In genomic region chr2:235793163-235793752, GRCh38 we compare ENCODE assay signal across 8 cellular contexts.
DNase-seq lines count a peak whose midpoint lies in the region; ATAC-seq, FAIRE-seq and TF ChIP-seq lines count a peak whose summit lies in the region.

No MANE protein-coding gene starts in this region.

- H3K4me3 ChIP-seq in HCT116 (replicated peaks in 1 of 2; ENCODE audit: low read depth in 1 of 2, low read length in 2 of 2) (no peak overlapping the region), keratinocyte (ENCODE audit: control insufficient read depth in 2 of 3, extremely low read depth in 1 of 3, insufficient read depth in 2 of 3, low read depth in 1 of 3, low read length in 3 of 3) (no peak overlapping the region), ascending aorta (no peak overlapping the region), HAP-1 (no peak overlapping the region)

- POLR2A ChIA-PET in HCT116 (lab: Charles Lee), result no interaction called here

- H3K36me3 Mint-ChIP-seq in activated naive CD8-positive, alpha-beta T cell treated with anti-CD3 and anti-CD28 coated beads, Interleukin-2, amount 50 U/mL, for 24 hours (ENCODE audit: low read depth), result no peaks in the 10 kb centered on the region

- H3K27ac ChIP-seq in HCT116 (ENCODE audit: low read depth, low read length) (no peak overlapping the region), keratinocyte (ENCODE audit: control insufficient read depth, insufficient read depth, low read length) (no peak overlapping the region), ascending aorta (no peak overlapping the region)

- peak; percentile 27 for DNase-seq in AG20443 (ENCODE audit: low spot score)
- DNase-seq in HCT116 (ENCODE audit: low read depth, low spot score), result no peak
- DNase-seq in activated naive CD8-positive, alpha-beta T cell treated with anti-CD3 and anti-CD28 coated beads, Interleukin-2, amount 50 U/mL, for 24 hours, result peak; percentile 2
- no peak for DNase-seq in keratinocyte (ENCODE audit: low read depth, low spot score)
- DNase-seq in ascending aorta (ENCODE audit: low spot score in 2 of 2), result no peak
- no peak for DNase-seq in HAP-1 (ENCODE audit: low spot score in 2 of 2)
- DNase-seq in mesenteric fat pad (ENCODE audit: low spot score), result no peak

- TF ChIP-seq CTCF in HCT116 (IDR thresholded peaks at IDR 0.05 in 2 of 3, conservative IDR thresholded peaks at IDR 0.05 in 1 of 3; ENCODE audit: borderline replicate concordance in 1 of 3, insufficient read depth in 1 of 3, low read depth in 2 of 3, low read length in 2 of 3) (peak; percentile 13 to 43 (median 35); a peak in 3 of 6 replicates), keratinocyte (optimal IDR thresholded peaks at IDR 0.05 in 1 of 3, IDR thresholded peaks at IDR 0.05 in 1 of 3, conservative IDR thresholded peaks at IDR 0.05 in 1 of 3; ENCODE audit: extremely low read depth in 1 of 3, insufficient read depth in 2 of 3, low read length in 3 of 3) (peak; percentile 56 to 72 (median 61)), ascending aorta (IDR thresholded peaks at IDR 0.05) (no peak)

- CTCF ChIA-PET in HCT116 (lab: Charles Lee), result interaction anchor here (1.0 to 1.2 kb wide), 2 partner anchors 13 to 14 kb away, joined by 3 read pairs; no protein-coding TSS in a partner anchor

- no peaks in the 10 kb centered on the region for H3K4me1 Mint-ChIP-seq in activated naive CD8-positive, alpha-beta T cell treated with anti-CD3 and anti-CD28 coated beads, Interleukin-2, amount 50 U/mL, for 24 hours

- H3K9me1 ChIP-seq in keratinocyte (ENCODE audit: control insufficient read depth, extremely low read depth, insufficient read depth, low read length), result peaks cover 3% of the 10 kb centered on the region

- no peak overlapping the region for H3K4me2 ChIP-seq in HCT116 (ENCODE audit: low read length)
- no peak overlapping the region for H3K4me2 ChIP-seq in keratinocyte (ENCODE audit: control insufficient read depth, extremely low read depth, insufficient read depth, low read depth, low read length)

- no peak overlapping the region for H3K4me3 Mint-ChIP-seq in activated naive CD8-positive, alpha-beta T cell treated with anti-CD3 and anti-CD28 coated beads, Interleukin-2, amount 50 U/mL, for 24 hours

- intact Hi-C loops in HCT116 (cut with micrococcal nuclease), result no loop called here
- intact Hi-C loops in ascending aorta (cut with DNase I), result no loop called here

- H3K9me2 ChIP-seq in HCT116 (ENCODE audit: insufficient read depth), result no peaks in the 10 kb centered on the region

- TF ChIP-seq RAD21 in HCT116 (IDR thresholded peaks at IDR 0.05; ENCODE audit: low read depth), result peak; percentile 30

- RAD21 ChIA-PET in HCT116 (lab: Charles Lee; ENCODE audit: low non-redundant PET in 1 of 2, low total read pairs in 2 of 2, uncharacterized antibody in 2 of 2, unreplicated experiment in 2 of 2), result no interaction called here

- H3K27me3 Mint-ChIP-seq in activated naive CD8-positive, alpha-beta T cell treated with anti-CD3 and anti-CD28 coated beads, Interleukin-2, amount 50 U/mL, for 24 hours, result peaks cover 15% of the 10 kb centered on the region

- TF ChIP-seq POLR2A in HCT116 (IDR thresholded peaks at IDR 0.05; ENCODE audit: borderline replicate concordance, extremely low read depth, insufficient read depth, insufficient read length), result no peak

- peak; percentile 84 for ATAC-seq in HCT116
- ATAC-seq in activated naive CD8-positive, alpha-beta T cell treated with anti-CD3 and anti-CD28 coated beads, Interleukin-2, amount 50 U/mL, for 24 hours, result no peak
- no peak for ATAC-seq in HG02571 (IDR thresholded peaks at IDR 0.05; ENCODE audit: unreplicated experiment)

- no TSS peak for BruUV-seq in HCT116 (replicated peaks; lab: Mats Ljungman, UMichigan)

- H3K9me3 Mint-ChIP-seq in activated naive CD8-positive, alpha-beta T cell treated with anti-CD3 and anti-CD28 coated beads, Interleukin-2, amount 50 U/mL, for 24 hours, result no peaks in the 10 kb centered on the region

- no peaks in the 10 kb centered on the region for H4K20me1 ChIP-seq in HCT116 (ENCODE audit: insufficient read depth)
- H4K20me1 ChIP-seq in keratinocyte (ENCODE audit: control insufficient read depth, extremely low read depth, insufficient read depth, low read length), result no peaks in the 10 kb centered on the region

- H3K27ac Mint-ChIP-seq in activated naive CD8-positive, alpha-beta T cell treated with anti-CD3 and anti-CD28 coated beads, Interleukin-2, amount 50 U/mL, for 24 hours, result no peak overlapping the region

- dilution Hi-C loops in keratinocyte (cut with MboI; ENCODE audit: extremely low pct_ligation_motif_present, low sequenced_read_pairs), result no loop called here

- no peaks in the 10 kb centered on the region for H3K4me1 ChIP-seq in HCT116 (ENCODE audit: control insufficient read depth in 1 of 2, insufficient read depth in 2 of 2, low read length in 2 of 2)
- no peaks in the 10 kb centered on the region for H3K4me1 ChIP-seq in keratinocyte (ENCODE audit: control insufficient read depth, extremely low read depth, insufficient read depth, low read length)
- no peaks in the 10 kb centered on the region for H3K4me1 ChIP-seq in ascending aorta
- no peaks in the 10 kb centered on the region for H3K4me1 ChIP-seq in HAP-1

- H3K9me3 ChIP-seq in HCT116 (ENCODE audit: control insufficient read depth in 1 of 2, insufficient read depth in 1 of 2, low read depth in 1 of 2, low read length in 2 of 2) (no peaks in the 10 kb centered on the region), keratinocyte (ENCODE audit: control insufficient read depth, low read depth, low read length) (no peaks in the 10 kb centered on the region), ascending aorta (no peaks in the 10 kb centered on the region), HAP-1 (no peaks in the 10 kb centered on the region)

- in situ Hi-C loops in HAP-1 (cut with MboI; ENCODE audit: low sequenced_read_pairs), result no loop called here

- H2AFZ ChIP-seq in HCT116 (ENCODE audit: low read depth, low read length, poor library complexity, severe bottlenecking), result no peak overlapping the region
- H2AFZ ChIP-seq in keratinocyte (ENCODE audit: control insufficient read depth, low read length), result no peak overlapping the region

- H3K79me2 ChIP-seq in HCT116 (ENCODE audit: insufficient read depth, low read length), result no peaks in the 10 kb centered on the region
- no peaks in the 10 kb centered on the region for H3K79me2 ChIP-seq in keratinocyte (ENCODE audit: control insufficient read depth, insufficient read depth, low read length)

- H3K9ac ChIP-seq in HCT116 (ENCODE audit: low read length) (no peak overlapping the region), keratinocyte (ENCODE audit: control insufficient read depth, extremely low read depth, insufficient read depth, low read length) (no peak overlapping the region)

- no peaks in the 10 kb centered on the region for H3K36me3 ChIP-seq in HCT116 (ENCODE audit: control insufficient read depth in 1 of 2, insufficient read depth in 2 of 2, low read length in 2 of 2)
- peaks cover 0 to 2% of the 10 kb centered on the region in 2 experiments for H3K36me3 ChIP-seq in keratinocyte (ENCODE audit: control insufficient read depth in 2 of 2, extremely low read depth in 1 of 2, insufficient read depth in 2 of 2, low read length in 2 of 2)
- H3K36me3 ChIP-seq in ascending aorta, result peaks cover 0 to 5% of the 10 kb centered on the region in 2 donors
- H3K36me3 ChIP-seq in HAP-1 (replicated peaks), result no peaks in the 10 kb centered on the region

- H3K27me3 ChIP-seq in HCT116 (ENCODE audit: insufficient read depth, low read length), result no peaks in the 10 kb centered on the region
- H3K27me3 ChIP-seq in keratinocyte (ENCODE audit: control insufficient read depth, extremely low read depth, insufficient read depth, low read length), result no peaks in the 10 kb centered on the region
- no peaks in the 10 kb centered on the region for H3K27me3 ChIP-seq in ascending aorta
- H3K27me3 ChIP-seq in HAP-1 (ENCODE audit: low read depth), result no peaks in the 10 kb centered on the region

- no peak for FAIRE-seq in keratinocyte (lab: Jason Lieb, UNC)

TF ChIP-seq in HCT116, 20 proteins besides CTCF, POLR2A, EP300 and RAD21:
- TF ChIP-seq SIN3A (IDR thresholded peaks at IDR 0.05; ENCODE audit: low read depth) (no peak), EZH2 (IDR thresholded peaks at IDR 0.05) (no peak), YY1 (IDR thresholded peaks at IDR 0.05; ENCODE audit: extremely low read depth, insufficient replicate concordance, low read depth, low read length) (no peak), ATF3 (IDR thresholded peaks at IDR 0.05) (no peak), JUND (IDR thresholded peaks at IDR 0.05) (no peak), TCF7L2 (IDR thresholded peaks at IDR 0.05; ENCODE audit: borderline replicate concordance, extremely low read depth, insufficient read depth, insufficient read length) (no peak), CBX3 (IDR thresholded peaks at IDR 0.05; ENCODE audit: low read depth) (no peak), ZBTB33 (IDR thresholded peaks at IDR 0.05; ENCODE audit: extremely low read depth, insufficient replicate concordance, low read length) (no peak), EGR1 (IDR thresholded peaks at IDR 0.05; ENCODE audit: low read depth) (no peak), FOSL1 (IDR thresholded peaks at IDR 0.05; ENCODE audit: low read depth) (no peak), MAX (IDR thresholded peaks at IDR 0.05) (no peak), ZFX (IDR thresholded peaks at IDR 0.05) (no peak), EZH2phosphoT487 (IDR thresholded peaks at IDR 0.05; ENCODE audit: borderline replicate concordance) (no peak), POLR2AphosphoS5 (IDR thresholded peaks at IDR 0.05; ENCODE audit: low read depth, low read length) (no peak)

Comparison
In these comparisons a context has a peak if more than half of its experiments do, and no peak if none do; other contexts are left out.
1. DNase-seq: peak in AG20443 (single experiment) and activated naive CD8-positive, alpha-beta T cell treated with anti-CD3 and anti-CD28 coated beads, Interleukin-2, amount 50 U/mL, for 24 hours (single experiment); none in HCT116 (single experiment), keratinocyte (single experiment), ascending aorta (0 of 2), HAP-1 (0 of 2) and mesenteric fat pad (single experiment).
2. CTCF ChIP-seq: peak in HCT116 (3 of 3) and keratinocyte (3 of 3); none in ascending aorta (0 of 3).